ENCODE assay signal across 8 cellular contexts in the genomic region with DNA sequence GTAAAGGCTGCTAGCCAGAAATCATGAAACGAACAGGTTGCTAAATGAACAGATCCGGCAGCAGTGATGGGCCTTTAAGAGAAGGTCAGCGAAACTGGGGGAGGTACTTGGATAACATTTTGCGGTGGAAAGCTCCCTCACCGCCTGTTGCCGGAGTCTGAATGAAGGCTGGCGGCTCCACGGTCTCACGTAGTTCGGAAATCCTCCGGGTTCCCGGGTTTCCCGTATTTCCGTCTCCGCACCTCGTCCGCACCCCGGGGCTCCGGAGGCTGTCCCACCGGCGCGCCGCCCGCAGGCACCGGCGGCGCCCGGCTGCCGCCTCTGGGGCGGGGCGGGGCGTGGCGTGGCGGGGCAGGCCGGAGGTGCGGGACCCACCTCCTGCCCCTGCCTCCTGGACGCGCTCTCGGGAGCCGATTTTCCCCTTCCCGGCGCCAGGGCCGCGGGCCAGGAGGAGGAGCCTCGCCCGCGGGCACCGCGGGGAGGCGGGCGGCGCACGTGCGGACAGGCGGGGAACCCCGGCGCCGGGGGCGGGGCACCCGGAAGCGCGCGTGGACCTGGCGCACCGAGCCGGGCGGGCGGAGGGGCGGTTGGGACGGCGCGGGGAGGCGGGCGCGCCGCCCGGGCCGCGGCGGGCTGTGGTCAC. TPM values are rescaled to one million over a fixed set of nuclear protein-coding genes. Genes with fewer than 3 reads are reported as not detected.
DNase-seq lines count a peak whose midpoint lies in the region; ATAC-seq and TF ChIP-seq lines count a peak whose summit lies in the region.

A gene with protein sequence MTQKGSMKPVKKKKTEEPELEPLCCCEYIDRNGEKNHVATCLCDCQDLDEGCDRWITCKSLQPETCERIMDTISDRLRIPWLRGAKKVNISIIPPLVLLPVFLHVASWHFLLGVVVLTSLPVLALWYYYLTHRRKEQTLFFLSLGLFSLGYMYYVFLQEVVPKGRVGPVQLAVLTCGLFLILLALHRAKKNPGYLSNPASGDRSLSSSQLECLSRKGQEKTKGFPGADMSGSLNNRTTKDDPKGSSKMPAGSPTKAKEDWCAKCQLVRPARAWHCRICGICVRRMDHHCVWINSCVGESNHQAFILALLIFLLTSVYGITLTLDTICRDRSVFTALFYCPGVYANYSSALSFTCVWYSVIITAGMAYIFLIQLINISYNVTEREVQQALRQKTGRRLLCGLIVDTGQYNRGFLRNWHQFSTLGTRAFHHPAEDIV (plus strand): TSS at position 642 of the 643 bp plus-strand sequence. CDS start 790 bp downstream, outside the sequence.

- no peaks in the 10 kb centered on the region for H3K9me2 ChIP-seq in PC-3 (replicated peaks; ENCODE audit: low read length)

- TF ChIP-seq CTCF in IMR-90 (conservative IDR thresholded peaks at IDR 0.05; ENCODE audit: low read depth, low read length) = no peak
- no peak for TF ChIP-seq CTCF in PC-3 (conservative IDR thresholded peaks at IDR 0.05; ENCODE audit: low read depth, low read length)
- TF ChIP-seq CTCF in fibroblast of mammary gland (conservative IDR thresholded peaks at IDR 0.05; ENCODE audit: control insufficient read depth, insufficient read depth, low read depth, low read length) = no peak
- no peak for TF ChIP-seq CTCF in nephron (IDR thresholded peaks at IDR 0.05; ENCODE audit: unreplicated experiment in 3 of 3)

- H3K36me3 ChIP-seq in IMR-90 (ENCODE audit: control insufficient read depth, insufficient read depth, low read length) = no peaks in the 10 kb centered on the region
- no peaks in the 10 kb centered on the region for H3K36me3 ChIP-seq in PC-3 (ENCODE audit: low read depth, low read length)

- DNase-seq in DMS 273 treated with DMSO at 0.1 percent for 48 hours (lab: John Stamatoyannopoulos, UW) = peak; percentile 77
- DNase-seq in IMR-90 = peak; percentile 34
- DNase-seq in PC-3 = peak; percentile 80
- DNase-seq in activated T-helper 1 cell treated with anti-CD3 and anti-CD28 coated beads, Interleukin-12 subunit alpha, Interleukin-12 subunit beta, Interleukin-2, Interleukin-4 antibody, amounts not matched to agents 30 ng/mL and 10 ng/mL and 1 ng/mL, durations not matched to agents 14 hours and 24 hours and 36 hours (ENCODE audit: low spot score) = peak; percentile 66
- DNase-seq in fibroblast of mammary gland (ENCODE audit: low read depth) = peak; percentile 47
- DNase-seq in stimulated activated naive CD8-positive, alpha-beta T cell treated with anti-CD3 and anti-CD28 coated beads, Interleukin-15, Interleukin-2, amounts not matched to agents 100 U/mL and 50 U/mL, for 24 hours = peak; percentile 68

- no peak within 1 kb of the TSS for H3K23ac ChIP-seq in IMR-90 (ENCODE audit: low read depth, low read length)

- dilution Hi-C loops in IMR-90 (cut with HindIII; ENCODE audit: low sequenced_read_pairs, unreplicated experiment) = no loop called here

- no peaks in the 10 kb centered on the region for H3F3A ChIP-seq in PC-3 (ENCODE audit: low read length, unreplicated experiment)

- H2AK5ac ChIP-seq in IMR-90 (ENCODE audit: low read depth, low read length) = no peak within 1 kb of the TSS

- ATAC-seq in GM21576 (IDR thresholded peaks at IDR 0.05; ENCODE audit: unreplicated experiment) (peak; percentile 69), IMR-90 (ENCODE audit: low read depth) (peak; percentile 82), PC-3 (peak; percentile 76)
- peak; percentile 72 for ATAC-seq in stimulated activated naive CD8-positive, alpha-beta T cell treated with anti-CD3 and anti-CD28 coated beads, Interleukin-15, Interleukin-2, amounts not matched to agents 100 U/mL and 50 U/mL, for 24 hours

- TF ChIP-seq RAD21 in IMR-90 (IDR thresholded peaks at IDR 0.05; ENCODE audit: low read length) = no peak

- H3K27ac ChIP-seq in IMR-90 (ENCODE audit: insufficient read depth, low read length) = no peak within 1 kb of the TSS
- no peak within 1 kb of the TSS for H3K27ac ChIP-seq in PC-3 (ENCODE audit: low read length)

- peak within 1 kb of the TSS; percentile 44 for H3K4me3 ChIP-seq in IMR-90 (ENCODE audit: insufficient read depth, low read depth, low read length)
- peak within 1 kb of the TSS; percentile 73 for H3K4me3 ChIP-seq in PC-3 (ENCODE audit: low read length)
- H3K4me3 ChIP-seq in fibroblast of mammary gland (ENCODE audit: control insufficient read depth, low read depth, low read length) = peak within 1 kb of the TSS; percentile 58

- WGBS in IMR-90 (ENCODE audit: extremely low coverage in 2 of 2, insufficient read length in 1 of 2), 2 experiments = 0% methylated on average over 27 of the region's 80 CpGs; no CpG with 5 or more reads in 1 of the 2 experiments

- no peak within 1 kb of the TSS for H4K5ac ChIP-seq in IMR-90 (ENCODE audit: low read depth, low read length)

- no peaks in the 10 kb centered on the region for H4K20me1 ChIP-seq in IMR-90 (ENCODE audit: insufficient read depth, low read length)
- H4K20me1 ChIP-seq in PC-3 (ENCODE audit: low read length) = no peaks in the 10 kb centered on the region

- peak within 1 kb of the TSS; percentile 76 for H2AK9ac ChIP-seq in IMR-90 (replicated peaks; ENCODE audit: low read depth, low read length, poor library complexity)

- no peaks in the 10 kb centered on the region for H3K4me1 Mint-ChIP-seq in activated T-helper 1 cell treated with anti-CD3 and anti-CD28 coated beads, Interleukin-12 subunit alpha, Interleukin-12 subunit beta, Interleukin-2, Interleukin-4 antibody, amounts not matched to agents 30 ng/mL and 10 ng/mL and 1 ng/mL, durations not matched to agents 14 hours and 24 hours and 36 hours (ENCODE audit: low read depth)
- no peaks in the 10 kb centered on the region for H3K4me1 Mint-ChIP-seq in nephron

- H3K9me3 ChIP-seq in IMR-90 (ENCODE audit: control insufficient read depth, insufficient read depth, low read length) (no peaks in the 10 kb centered on the region), PC-3 (ENCODE audit: low read length) (no peaks in the 10 kb centered on the region)

- H3K9ac ChIP-seq in IMR-90 (ENCODE audit: low read depth, low read length) (peak within 1 kb of the TSS; percentile 8), PC-3 (ENCODE audit: low read length) (peak within 1 kb of the TSS; percentile 27)

- no peaks in the 10 kb centered on the region for H3K36me3 Mint-ChIP-seq in activated T-helper 1 cell treated with anti-CD3 and anti-CD28 coated beads, Interleukin-12 subunit alpha, Interleukin-12 subunit beta, Interleukin-2, Interleukin-4 antibody, amounts not matched to agents 30 ng/mL and 10 ng/mL and 1 ng/mL, durations not matched to agents 14 hours and 24 hours and 36 hours (ENCODE audit: low read depth)
- H3K36me3 Mint-ChIP-seq in nephron (ENCODE audit: low read depth) = peaks cover 4% of the 10 kb centered on the region

- no TSS peak for BruUV-seq in IMR-90 (replicated peaks; lab: Mats Ljungman, UMichigan)
- BruUV-seq in PC-3 (replicated peaks; lab: Mats Ljungman, UMichigan) = no TSS peak

- no peak within 1 kb of the TSS for H3K18ac ChIP-seq in IMR-90 (ENCODE audit: low read depth, low read length)

- no peak within 1 kb of the TSS for H2BK15ac ChIP-seq in IMR-90 (ENCODE audit: low read depth, low read length)

- POLR2A ChIA-PET in IMR-90 (lab: Charles Lee; ENCODE audit: unreplicated experiment) = no interaction called here
- POLR2A ChIA-PET in PC-3 (lab: Charles Lee; ENCODE audit: unreplicated experiment) = no interaction called here

- H2BK120ac ChIP-seq in IMR-90 (ENCODE audit: low read depth, low read length) = no peak within 1 kb of the TSS

- no peak within 1 kb of the TSS for H2BK5ac ChIP-seq in IMR-90 (ENCODE audit: low read depth, low read length, poor library complexity, severe bottlenecking)

- H3K9me1 ChIP-seq in IMR-90 (ENCODE audit: insufficient read depth, low read length) = no peaks in the 10 kb centered on the region

- H4K8ac ChIP-seq in IMR-90 (ENCODE audit: low read depth in 2 of 2, low read length in 2 of 2) = 0 out of 4 replicates have a peak within 1 kb of the TSS, but pooled peaks of 1 of the 2 experiments have one; percentile 58

- no peaks in the 10 kb centered on the region for H3K9me3 Mint-ChIP-seq in activated T-helper 1 cell treated with anti-CD3 and anti-CD28 coated beads, Interleukin-12 subunit alpha, Interleukin-12 subunit beta, Interleukin-2, Interleukin-4 antibody, amounts not matched to agents 30 ng/mL and 10 ng/mL and 1 ng/mL, durations not matched to agents 14 hours and 24 hours and 36 hours
- no peaks in the 10 kb centered on the region for H3K9me3 Mint-ChIP-seq in nephron

- CTCF ChIA-PET in IMR-90 (lab: Yijun Ruan, JAX) = no interaction called here
- CTCF ChIA-PET in PC-3 (lab: Charles Lee) = no interaction called here

- in situ Hi-C loops in IMR-90 (cut with MboI; ENCODE audit: low sequenced_read_pairs) = no loop called here

- H2BK20ac ChIP-seq in IMR-90 (ENCODE audit: low read depth, low read length) = no peak within 1 kb of the TSS

- peak within 1 kb of the TSS; percentile 85 for H3K4me3 Mint-ChIP-seq in activated T-helper 1 cell treated with anti-CD3 and anti-CD28 coated beads, Interleukin-12 subunit alpha, Interleukin-12 subunit beta, Interleukin-2, Interleukin-4 antibody, amounts not matched to agents 30 ng/mL and 10 ng/mL and 1 ng/mL, durations not matched to agents 14 hours and 24 hours and 36 hours
- H3K4me3 Mint-ChIP-seq in nephron = peak within 1 kb of the TSS; percentile 84 to 93 (median 93)

- peak within 1 kb of the TSS; percentile 79 for H3K27ac Mint-ChIP-seq in activated T-helper 1 cell treated with anti-CD3 and anti-CD28 coated beads, Interleukin-12 subunit alpha, Interleukin-12 subunit beta, Interleukin-2, Interleukin-4 antibody, amounts not matched to agents 30 ng/mL and 10 ng/mL and 1 ng/mL, durations not matched to agents 14 hours and 24 hours and 36 hours
- H3K27ac Mint-ChIP-seq in nephron = peak within 1 kb of the TSS in 2 of 3 experiments; percentile 47 to 85

- H2AFZ ChIP-seq in IMR-90 (replicated peaks; ENCODE audit: low read length, poor library complexity) (peak within 1 kb of the TSS; percentile 90), PC-3 (ENCODE audit: low read length) (peak within 1 kb of the TSS; percentile 99)

- H3K56ac ChIP-seq in IMR-90 (ENCODE audit: extremely low read depth, insufficient read depth, low read length) = no peak within 1 kb of the TSS

- no peaks in the 10 kb centered on the region for H3K79me2 ChIP-seq in PC-3 (ENCODE audit: low read length)

- H3K27me3 Mint-ChIP-seq in activated T-helper 1 cell treated with anti-CD3 and anti-CD28 coated beads, Interleukin-12 subunit alpha, Interleukin-12 subunit beta, Interleukin-2, Interleukin-4 antibody, amounts not matched to agents 30 ng/mL and 10 ng/mL and 1 ng/mL, durations not matched to agents 14 hours and 24 hours and 36 hours (ENCODE audit: insufficient read depth) = peaks cover 41% of the 10 kb centered on the region
- peaks cover 66% of the 10 kb centered on the region for H3K27me3 Mint-ChIP-seq in nephron (ENCODE audit: low read depth)

- intact Hi-C loops in IMR-90 (cut with micrococcal nuclease) (no loop called here), PC-3 (cut with micrococcal nuclease) (loop anchor here (5.0 kb wide), 1 partner anchor 110 kb away; a partner anchor contains a TSS)
- intact Hi-C loops in activated T-helper 1 cell treated with anti-CD3 and anti-CD28 coated beads, Interleukin-12 subunit alpha, Interleukin-12 subunit beta, Interleukin-2, Interleukin-4 antibody, amounts not matched to agents 30 ng/mL and 10 ng/mL and 1 ng/mL, durations not matched to agents 14 hours and 24 hours and 36 hours (cut with micrococcal nuclease) = loop anchor here (1.0 to 5.0 kb wide), 7 partner anchors 109 to 1200 kb away; a partner anchor contains a TSS

- TF ChIP-seq POLR2A in IMR-90 (IDR thresholded peaks at IDR 0.05; ENCODE audit: low read depth, low read length) = no peak

- H3K79me1 ChIP-seq in IMR-90 (ENCODE audit: low read depth in 1 of 2, low read length in 2 of 2) = no peaks in the 10 kb centered on the region

- peak within 1 kb of the TSS; percentile 91 for H3K4me2 ChIP-seq in IMR-90 (ENCODE audit: low read depth, low read length)
- peak within 1 kb of the TSS; percentile 94 for H3K4me2 ChIP-seq in PC-3 (ENCODE audit: low read length)

- H3K4ac ChIP-seq in IMR-90 (ENCODE audit: low read depth, low read length) = no peak within 1 kb of the TSS

- H3K27me3 ChIP-seq in IMR-90 (ENCODE audit: control insufficient read depth, insufficient read depth, low read length) (peaks cover 18% of the 10 kb centered on the region), PC-3 (ENCODE audit: low read length) (no peaks in the 10 kb centered on the region)

- H3K14ac ChIP-seq in IMR-90 (replicated peaks; ENCODE audit: low read depth, low read length) = no peak within 1 kb of the TSS

- no peak within 1 kb of the TSS for H4K91ac ChIP-seq in IMR-90 (ENCODE audit: insufficient read depth, low read depth, low read length)

- H3K4me1 ChIP-seq in IMR-90 (ENCODE audit: control insufficient read depth, insufficient read depth, low read length) (no peaks in the 10 kb centered on the region; the same call in 1 of the 2 replicates), PC-3 (ENCODE audit: insufficient read depth, low read length) (peaks cover 17% of the 10 kb centered on the region)

RNA-seq across cellular contexts. Expression of the gene that starts here (rescaled TPM):
- 0.83 and 0.90 TPM in 2 replicates for total RNA-seq in IMR-90 (2012; rRNA removed)
- 0.24 and 0.50 TPM in 2 replicates for polyA plus RNA-seq in IMR-90 (2012; rRNA removed)
- 0.05 and 0.09 TPM in 2 replicates for polyA plus RNA-seq in IMR-90 (2012; cell fraction: cytosol; rRNA removed)
- polyA plus RNA-seq in IMR-90 (2012; cell fraction: nucleus; rRNA removed; ENCODE audit: low replicate concordance) = 0.34 and 0.92 TPM in 2 replicates
- total RNA-seq in PC-3 (2014; rRNA removed) = 7.1 and 8.3 TPM in 2 replicates
- total RNA-seq in activated T-helper 1 cell treated with anti-CD3 and anti-CD28 coated beads, Interleukin-12 subunit alpha, Interleukin-12 subunit beta, Interleukin-2, Interleukin-4 antibody, amounts not matched to agents 30 ng/mL and 10 ng/mL and 1 ng/mL, durations not matched to agents 14 hours and 24 hours and 36 hours = 0.88 and 1.8 TPM in 2 replicates

Comparison
In these comparisons a context has a peak if more than half of its experiments do, and no peak if none do; other contexts are left out.
1. Peak in DNase-seq, ATAC-seq, H3K4me3 ChIP-seq, H3K9ac ChIP-seq and H3K4me2 ChIP-seq in IMR-90; RNA of the gene not detected or under 1 TPM.